ENCODE assay signal across 10 cellular contexts in genomic region chr17:49696233-49696761, GRCh38.
DNase-seq lines count a peak whose midpoint lies in the region; ATAC-seq and TF ChIP-seq lines count a peak whose summit lies in the region.
"Had no signal": no experiment of that assay in that cellular context is flagged by ENCODE, and none has a peak within 500 bp of the region (broad histone marks: within the 10 kb centered on the region; RNA-seq: fewer than 3 reads in every experiment).

No MANE protein-coding gene starts in this region.

- ATAC-seq in HG02623 (IDR thresholded peaks at IDR 0.05; ENCODE audit: unreplicated experiment): peak; percentile 69

- H3K27me3 Mint-ChIP-seq in nephron progenitor cell (ENCODE audit: low read depth, poor library complexity): peaks cover 15% of the 10 kb centered on the region

- TF ChIP-seq CTCF in nephron progenitor cell (IDR thresholded peaks at IDR 0.05) (no peak), foreskin fibroblast (IDR thresholded peaks at IDR 0.05; ENCODE audit: low read depth, low read length) (no peak)

- no peak overlapping the region for H3K4me3 ChIP-seq in foreskin fibroblast (ENCODE audit: low read depth in 1 of 2, low read length in 2 of 2)
- H3K4me3 ChIP-seq: SJSA1, skin epidermis had no signal

- H3K36me3 Mint-ChIP-seq in nephron progenitor cell (ENCODE audit: low read depth): peaks cover 18% of the 10 kb centered on the region

- no peak overlapping the region for H3K4me3 Mint-ChIP-seq in nephron progenitor cell

- H3K9me3 Mint-ChIP-seq in nephron progenitor cell: no peaks in the 10 kb centered on the region

- no peak overlapping the region for H3K27ac Mint-ChIP-seq in nephron progenitor cell

- peaks cover 25% of the 10 kb centered on the region for H3K4me1 Mint-ChIP-seq in nephron progenitor cell

- DNase-seq in UCSD-AML1 (lab: John Stamatoyannopoulos, UW; ENCODE audit: unreplicated experiment) (peak; percentile 69), nephron progenitor cell (no peak), C1 segment of cervical spinal cord (lab: John Stamatoyannopoulos, UW) (no peak), foreskin fibroblast (no peak), NCI-H1092 (lab: John Stamatoyannopoulos, UW) (no peak)
- peak; percentile 27 for DNase-seq in effector CD4-positive, alpha-beta T cell
- DNase-seq in stimulated activated CD8-positive, alpha-beta memory T cell treated with anti-CD3 and anti-CD28 coated beads, Interleukin-4, amount 100 ng/mL, for 4 hours (ENCODE audit: low read depth in 2 of 2, low spot score in 1 of 2): peak; percentile 57 to 69

Comparison
In these comparisons a context has a peak if more than half of its experiments do, and no peak if none do; other contexts are left out.
1. DNase-seq: peak in UCSD-AML1 (single experiment), effector CD4-positive, alpha-beta T cell (single experiment) and stimulated activated CD8-positive, alpha-beta memory T cell treated with anti-CD3 and anti-CD28 coated beads, Interleukin-4, amount 100 ng/mL, for 4 hours (2 of 2); none in nephron progenitor cell (single experiment), C1 segment of cervical spinal cord (0 of 14), foreskin fibroblast (0 of 2) and NCI-H1092 (single experiment).